ENCODE assay signal across 11 cellular contexts in the genomic region with DNA sequence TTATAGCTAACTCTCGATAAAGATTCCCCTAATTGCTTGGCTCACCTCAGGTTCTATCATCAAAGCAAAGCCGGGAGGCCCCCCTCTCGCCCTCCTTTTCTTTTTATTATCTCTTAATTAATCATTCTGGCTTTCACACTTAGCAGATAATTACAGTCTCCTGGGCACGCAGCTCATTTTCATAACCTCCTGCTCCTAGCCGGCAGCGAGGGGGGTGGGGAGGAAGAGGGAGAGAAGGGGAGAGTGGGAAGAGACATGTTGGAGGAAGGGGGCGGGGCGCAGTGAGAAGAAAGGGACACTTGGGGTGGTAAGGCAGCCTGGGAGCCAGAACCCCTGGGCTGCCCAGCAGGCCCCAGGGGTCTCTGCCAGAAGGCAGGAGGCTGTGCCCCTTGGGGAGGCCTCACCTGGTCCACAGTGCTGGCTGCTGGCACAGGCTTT. TPM values are rescaled to one million over a fixed set of nuclear protein-coding genes. Genes with fewer than 3 reads are reported as not detected.
DNase-seq lines count a peak whose midpoint lies in the region; ATAC-seq, FAIRE-seq and TF ChIP-seq lines count a peak whose summit lies in the region.
"Had no signal": no experiment of that assay in that cellular context is flagged by ENCODE, and none has a peak within 500 bp of the region (broad histone marks: within the 10 kb centered on the region; RNA-seq: fewer than 3 reads in every experiment).

No MANE protein-coding gene starts in this region.

- no peak overlapping the region for H2BK12ac ChIP-seq in H1 (ENCODE audit: low read depth, low read length)

- H3K23ac ChIP-seq in H1 (ENCODE audit: insufficient read length), result no peak overlapping the region

- H3K4me3 ChIP-seq in H1 (ENCODE audit: extremely low read depth in 1 of 4, insufficient read depth in 2 of 4, low read depth in 3 of 4, low read length in 4 of 4) (no peak overlapping the region), muscle layer of colon (ENCODE audit: low read depth in 1 of 2, low read length in 2 of 2) (peak overlapping the region in 1 of 2 donors; percentile 10), transverse colon (no peak overlapping the region)

- TF ChIP-seq POLR2A in H1 (IDR thresholded peaks at IDR 0.05; ENCODE audit: control extremely low read depth in 1 of 2, low read depth in 2 of 2, low read length in 2 of 2) (no peak), transverse colon (IDR thresholded peaks at IDR 0.05) (no peak)

- peaks cover 7% of the 10 kb centered on the region for H3K79me1 ChIP-seq in H1 (ENCODE audit: low read depth, low read length)

- FAIRE-seq in H1 (lab: Jason Lieb, UNC), result no peak
- FAIRE-seq: TTC549 had no signal

- WGBS in H1 (ENCODE audit: extremely low coverage in 1 of 2, insufficient coverage in 1 of 2, insufficient read length in 1 of 2, insufficient replicate concordance in 2 of 2, low coverage in 1 of 2, low lambda C conversion rate in 2 of 2, missing lambda C conversion rate in 1 of 2), 2 experiments, result 62% methylated on average over 6 of the region's 8 CpGs; no CpG with 5 or more reads in 1 of the 2 experiments
- 72 to 74% methylated on average over 3 to 8 of the region's 8 CpGs for WGBS in transverse colon (ENCODE audit: low coverage in 1 of 2), 2 donors

- no peaks in the 10 kb centered on the region for H3K4me1 Mint-ChIP-seq in activated CD4-positive, alpha-beta memory T cell treated with anti-CD3 and anti-CD28 coated beads, Interleukin-2, amount 10 ng/mL, durations not matched to agents 7 days and 5 days
- H3K4me1 Mint-ChIP-seq: central memory CD8-positive, alpha-beta T cell had no signal

- no peak for TF ChIP-seq EP300 in H1 (IDR thresholded peaks at IDR 0.05; ENCODE audit: borderline replicate concordance in 1 of 2, low read depth in 2 of 2, low read length in 2 of 2)
- no peak for TF ChIP-seq EP300 in transverse colon (IDR thresholded peaks at IDR 0.05; ENCODE audit: low read depth)

- POLR2A ChIA-PET in H1 (lab: Charles Lee; ENCODE audit: partially characterized antibody), result interaction anchor here (0.6 to 12.0 kb wide), 5 partner anchors 11 to 96 kb away, joined by 3 to 94 read pairs (median 4); a partner anchor contains a TSS
- POLR2A ChIA-PET in activated CD4-positive, alpha-beta memory T cell treated with anti-CD3 and anti-CD28 coated beads, Interleukin-2, amount 10 ng/mL, durations not matched to agents 7 days and 5 days (lab: Charles Lee), result no interaction called here

- H2BK15ac ChIP-seq in H1 (ENCODE audit: low read length), result peak overlapping the region; percentile 93

- H3K18ac ChIP-seq in H1 (ENCODE audit: extremely low read depth, low read length), result peak overlapping the region; percentile 86

- no peak overlapping the region for H2AFZ ChIP-seq in H1 (ENCODE audit: low read length)

- no peak for TF ChIP-seq RAD21 in H1 (IDR thresholded peaks at IDR 0.05 in 1 of 2, conservative IDR thresholded peaks at IDR 0.05 in 1 of 2; ENCODE audit: low read depth in 2 of 2, low read length in 2 of 2)

- H2AK5ac ChIP-seq in H1 (ENCODE audit: low read depth, low read length), result peak overlapping the region; percentile 95; the same call in 1 of the 2 replicates

- H3K27ac Mint-ChIP-seq in activated CD4-positive, alpha-beta memory T cell treated with anti-CD3 and anti-CD28 coated beads, Interleukin-2, amount 10 ng/mL, durations not matched to agents 7 days and 5 days, result no peak overlapping the region
- H3K27ac Mint-ChIP-seq: activated T-cell treated with anti-CD3 and anti-CD28 coated beads, Interleukin-2, amount 50 U/mL, for 72 hours had no signal

- H4K91ac ChIP-seq in H1 (replicated peaks; ENCODE audit: insufficient read length, low read length), result peak overlapping the region; percentile 16

- intact Hi-C loops in transverse colon (cut with DNase I; ENCODE audit: low total_unique reads), result no loop called here

- ATAC-seq in HG03175 (IDR thresholded peaks at IDR 0.05; ENCODE audit: unreplicated experiment), result no peak
- ATAC-seq: activated T-cell treated with anti-CD3 and anti-CD28 coated beads, Interleukin-2, amount 50 U/mL, for 72 hours had no signal

- 0 out of 2 replicates have a peak overlapping the region, but pooled peaks have one; percentile 77 for H2BK20ac ChIP-seq in H1 (ENCODE audit: low read length)

- peaks cover 0 to 91% of the 10 kb centered on the region in 2 experiments; a peak in 2 of 4 replicates for H3K79me2 ChIP-seq in H1 (ENCODE audit: control insufficient read depth in 1 of 2, insufficient read depth in 2 of 2, low read length in 2 of 2)

- H3K27me3 ChIP-seq in H1 (replicated peaks in 1 of 4; ENCODE audit: control insufficient read depth in 3 of 4, extremely low read depth in 1 of 4, insufficient read depth in 3 of 4, low read length in 3 of 4), result no peaks in the 10 kb centered on the region
- H3K27me3 ChIP-seq in muscle layer of colon (ENCODE audit: control insufficient read depth in 1 of 2, insufficient read depth in 2 of 2, low read length in 2 of 2), result no peaks in the 10 kb centered on the region
- H3K27me3 ChIP-seq in transverse colon, result no peaks in the 10 kb centered on the region

- no peak overlapping the region for H4K5ac ChIP-seq in H1 (ENCODE audit: insufficient read length, low read depth, low read length)

- peak overlapping the region; percentile 67; the same call in 1 of the 2 replicates for H2BK5ac ChIP-seq in H1 (ENCODE audit: low read depth, low read length)

- H3K9me3 Mint-ChIP-seq in activated CD4-positive, alpha-beta memory T cell treated with anti-CD3 and anti-CD28 coated beads, Interleukin-2, amount 10 ng/mL, durations not matched to agents 7 days and 5 days, result no peaks in the 10 kb centered on the region
- H3K9me3 Mint-ChIP-seq: activated T-cell treated with anti-CD3 and anti-CD28 coated beads, Interleukin-2, amount 50 U/mL, for 72 hours; central memory CD8-positive, alpha-beta T cell had no signal

- DNase-seq in NCI-H526 (lab: John Stamatoyannopoulos, UW) (peak; percentile 65 to 87), H1 (ENCODE audit: low read depth in 1 of 2, low spot score in 2 of 2) (no peak), transverse colon (no peak), NCI-H187 treated with DMSO at 0.1 percent for 48 hours (lab: John Stamatoyannopoulos, UW) (no peak)
- DNase-seq in activated CD4-positive, alpha-beta memory T cell treated with anti-CD3 and anti-CD28 coated beads, Interleukin-2, amount 10 ng/mL, durations not matched to agents 7 days and 5 days, result no peak
- DNase-seq: activated T-cell treated with anti-CD3 and anti-CD28 coated beads, Interleukin-2, amount 50 U/mL, for 72 hours; stimulated activated naive CD4-positive, alpha-beta T cell treated with Interleukin-2 at 50 U/mL for 16 hours had no signal

- 0 out of 8 replicates have a peak, but pooled peaks cover 0 to 2% (median 0%) of the 10 kb centered on the region in 4 experiments for H3K36me3 ChIP-seq in H1 (ENCODE audit: control insufficient read depth in 2 of 4, insufficient read depth in 4 of 4, low read length in 3 of 4)
- H3K36me3 ChIP-seq in muscle layer of colon (ENCODE audit: insufficient read depth, low read length), result no peaks in the 10 kb centered on the region
- no peaks in the 10 kb centered on the region for H3K36me3 ChIP-seq in transverse colon

- H3K9ac ChIP-seq in H1 (replicated peaks in 1 of 4; ENCODE audit: extremely low read depth in 1 of 4, low read depth in 3 of 4, low read length in 3 of 4) (no peak overlapping the region), muscle layer of colon (ENCODE audit: low read length) (no peak overlapping the region)

- peak overlapping the region in 1 of 2 experiments; percentile 22; a peak in 1 of 4 replicates for H3K4me2 ChIP-seq in H1 (ENCODE audit: insufficient read depth in 1 of 2, low read depth in 2 of 2, low read length in 2 of 2)

- H3K27ac ChIP-seq in H1 (ENCODE audit: low read depth, low read length) (no peak overlapping the region), muscle layer of colon (ENCODE audit: low read depth, low read length) (peak overlapping the region; percentile 84), transverse colon (peak overlapping the region; percentile 84 to 90 (median 89))

- H4K8ac ChIP-seq in H1 (ENCODE audit: extremely low read depth, insufficient read depth, low read length), result no peak overlapping the region

- no peak overlapping the region for H3K14ac ChIP-seq in H1 (ENCODE audit: insufficient read length)

- no peak overlapping the region for H3K56ac ChIP-seq in H1 (replicated peaks; ENCODE audit: insufficient read length, low read depth, low read length)

- no peaks in the 10 kb centered on the region for H3K36me3 Mint-ChIP-seq in activated CD4-positive, alpha-beta memory T cell treated with anti-CD3 and anti-CD28 coated beads, Interleukin-2, amount 10 ng/mL, durations not matched to agents 7 days and 5 days (ENCODE audit: low read depth)

- H3K9me3 ChIP-seq in H1 (ENCODE audit: insufficient read depth in 2 of 2, low read depth in 1 of 2, low read length in 1 of 2), result no peaks in the 10 kb centered on the region
- no peaks in the 10 kb centered on the region for H3K9me3 ChIP-seq in muscle layer of colon (ENCODE audit: low read length)
- H3K9me3 ChIP-seq in transverse colon, result no peaks in the 10 kb centered on the region

- TF ChIP-seq CTCF in H1 (IDR thresholded peaks at IDR 0.05; ENCODE audit: control extremely low read depth in 1 of 3, insufficient read depth in 1 of 3, low read depth in 1 of 3, low read length in 3 of 3), result no peak
- no peak for TF ChIP-seq CTCF in transverse colon (IDR thresholded peaks at IDR 0.05)

- peaks cover 9% of the 10 kb centered on the region for H3K27me3 Mint-ChIP-seq in activated CD4-positive, alpha-beta memory T cell treated with anti-CD3 and anti-CD28 coated beads, Interleukin-2, amount 10 ng/mL, durations not matched to agents 7 days and 5 days

- H3K4me1 ChIP-seq in H1 (replicated peaks in 1 of 4; ENCODE audit: control insufficient read depth in 3 of 4, insufficient read depth in 4 of 4, low read length in 3 of 4) (peaks cover 21 to 49% (median 40%) of the 10 kb centered on the region in 4 experiments), muscle layer of colon (ENCODE audit: insufficient read depth, low read length) (peaks cover 91% of the 10 kb centered on the region), transverse colon (peaks cover 35 to 83% (median 47%) of the 10 kb centered on the region in 4 donors)

- H4K20me1 ChIP-seq in H1 (replicated peaks in 1 of 2; ENCODE audit: control insufficient read depth in 1 of 2, insufficient read depth in 2 of 2, low read length in 2 of 2), result peaks cover 0 to 3% of the 10 kb centered on the region in 2 experiments

- H3K4ac ChIP-seq in H1 (replicated peaks; ENCODE audit: insufficient read length, low read depth, low read length), result no peak overlapping the region

- H3K4me3 Mint-ChIP-seq in activated CD4-positive, alpha-beta memory T cell treated with anti-CD3 and anti-CD28 coated beads, Interleukin-2, amount 10 ng/mL, durations not matched to agents 7 days and 5 days, result no peak overlapping the region
- H3K4me3 Mint-ChIP-seq: activated T-cell treated with anti-CD3 and anti-CD28 coated beads, Interleukin-2, amount 50 U/mL, for 72 hours; central memory CD8-positive, alpha-beta T cell had no signal

- CTCF ChIA-PET in H1 (lab: Charles Lee; ENCODE audit: partially characterized antibody), result interaction anchor here (0.7 to 53.4 kb wide), 10 partner anchors 8 to 101 kb away, joined by 3 to 2918 read pairs (median 6); a partner anchor contains a TSS
- CTCF ChIA-PET in activated CD4-positive, alpha-beta memory T cell treated with anti-CD3 and anti-CD28 coated beads, Interleukin-2, amount 10 ng/mL, durations not matched to agents 7 days and 5 days (lab: Charles Lee), result no interaction called here

- in situ Hi-C loops in transverse colon (cut with MboI; ENCODE audit: low pct_ligation_motif_present in 1 of 4, low pct_unique_long_range_greater_than_20kb in 1 of 4, low sequenced_read_pairs in 3 of 4), result no loop called here

- no peak overlapping the region for H2BK120ac ChIP-seq in H1 (replicated peaks; ENCODE audit: low read depth, low read length)

- H3K23me2 ChIP-seq in H1 (ENCODE audit: low read depth, low read length), result peaks cover 4% of the 10 kb centered on the region; the same call in 1 of the 2 replicates

RNA-seq across cellular contexts. Expression of a gene that starts 14.5 kb away (rescaled TPM):
- 39.0 and 41.8 TPM in 2 replicates for total RNA-seq in H1 (2021; fragmentation: NEBNext Ultra II Directional; extraction: Animal tissue kit (Norgen Biotek cat#: 25700))
- polyA plus RNA-seq in H1 (2011; rRNA removed), result 14.2 and 22.9 TPM in 2 replicates
- polyA plus RNA-seq in H1 (2011; cell fraction: cytosol; rRNA removed), result 12.9 TPM
- polyA plus RNA-seq in H1 (2011; cell fraction: nucleus; rRNA removed), result 36.8 TPM
- 19.9 to 26.0 TPM (median 24.2 TPM) in 4 replicates for polyA plus RNA-seq in H1 (2012, experiment 1 of 2)
- 13.6 TPM for polyA plus RNA-seq in H1 (2012, experiment 2 of 2)
- polyA plus RNA-seq in H1 (2013, experiment 1 of 2), result 25.7 TPM
- 28.4 TPM for polyA plus RNA-seq in H1 (2013, experiment 2 of 2)
- 27.1 and 34.3 TPM in 2 replicates for polyA minus RNA-seq in H1 (2011; rRNA and poly(A)+ RNA removed)
- polyA minus RNA-seq in H1 (2011; cell fraction: cytosol; rRNA and poly(A)+ RNA removed), result 19.2 TPM
- polyA minus RNA-seq in H1 (2011; cell fraction: nucleus; rRNA and poly(A)+ RNA removed), result 21.7 TPM
- total RNA-seq in transverse colon, result 10 to 100 TPM in 2 of 4 donors, 1 to 10 TPM in 2; 8.2 to 18.3 (median 12.6) TPM
- not detected for total RNA-seq in activated CD4-positive, alpha-beta memory T cell treated with anti-CD3 and anti-CD28 coated beads, Interleukin-2, amount 10 ng/mL, durations not matched to agents 7 days and 5 days
- total RNA-seq: activated T-cell treated with anti-CD3 and anti-CD28 coated beads, Interleukin-2, amount 50 U/mL, for 72 hours had no signal

Comparison
In these comparisons a context has a peak if more than half of its experiments do, and no peak if none do; other contexts are left out.
1. DNase-seq: peak in NCI-H526 (2 of 2); none in H1 (0 of 2), transverse colon (single experiment), NCI-H187 treated with DMSO at 0.1 percent for 48 hours (single experiment) and activated CD4-positive, alpha-beta memory T cell treated with anti-CD3 and anti-CD28 coated beads, Interleukin-2, amount 10 ng/mL, durations not matched to agents 7 days and 5 days (single experiment).
2. RNA of a gene that starts 14.5 kb away (total RNA-seq): 39.0 to 41.8 TPM in H1 and 8.2 to 18.3 TPM in transverse colon; not detected in activated CD4-positive, alpha-beta memory T cell treated with anti-CD3 and anti-CD28 coated beads, Interleukin-2, amount 10 ng/mL, durations not matched to agents 7 days and 5 days; every median in the first group is over 4 times any median in the second.